8 cellular contexts compared by ENCODE assay signal in the genomic region with DNA sequence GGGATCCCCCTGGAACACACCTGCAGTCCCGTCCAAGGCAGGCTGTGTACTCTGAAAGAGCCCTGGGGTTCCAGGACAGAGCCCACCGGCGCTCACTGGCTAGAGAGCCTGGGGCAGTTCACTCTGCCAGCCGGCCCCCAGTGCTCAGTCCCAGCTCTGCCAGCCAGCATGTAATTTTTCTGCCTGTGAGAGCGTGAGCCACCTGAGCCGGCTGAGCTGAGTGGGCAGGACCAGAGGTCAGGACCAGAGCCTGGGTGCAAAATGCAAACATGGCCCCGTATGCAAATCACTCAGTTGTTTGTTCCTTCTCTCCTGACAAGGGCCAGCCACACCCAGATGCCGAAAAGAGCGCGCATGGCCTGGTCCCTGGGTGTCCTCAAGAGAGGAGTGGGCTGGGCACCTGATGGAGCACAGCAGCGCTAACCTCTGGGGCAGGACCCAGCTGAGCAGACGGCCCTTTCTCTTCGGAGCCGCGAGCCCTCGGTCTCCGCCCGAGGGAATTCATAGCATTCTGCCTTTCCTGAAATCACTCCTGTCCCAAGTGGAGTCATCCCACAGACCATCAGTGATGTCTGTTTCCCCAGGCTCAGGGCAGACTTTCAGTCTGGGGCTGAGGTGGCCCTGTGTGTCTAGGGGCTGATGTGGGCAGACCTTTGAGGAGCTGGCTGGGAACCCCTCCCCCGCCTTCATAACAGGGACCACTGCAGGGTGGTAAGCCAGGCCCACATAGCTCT. TPM values are rescaled to one million over a fixed set of nuclear protein-coding genes. Genes with fewer than 3 reads are reported as not detected.
DNase-seq lines count a peak whose midpoint lies in the region; ATAC-seq and TF ChIP-seq lines count a peak whose summit lies in the region.

No MANE protein-coding gene starts in this region.

- no peaks in the 10 kb centered on the region for H3K9me3 ChIP-seq in IMR-90 (ENCODE audit: control insufficient read depth, insufficient read depth, low read length)

- no peak overlapping the region for H3K4me2 ChIP-seq in IMR-90 (ENCODE audit: low read depth, low read length)

- peak overlapping the region; percentile 5; the same call in 1 of the 2 replicates for H2BK120ac ChIP-seq in IMR-90 (ENCODE audit: low read depth, low read length)

- no peaks in the 10 kb centered on the region for H3K9me3 Mint-ChIP-seq in activated T-cell treated with anti-CD3 and anti-CD28 coated beads, Interleukin-2, amount 50 U/mL, for 4 hours

- peak overlapping the region; percentile 12; the same call in 1 of the 3 replicates for H2BK15ac ChIP-seq in IMR-90 (ENCODE audit: low read depth, low read length)

- peaks cover 5% of the 10 kb centered on the region for H3K4me1 Mint-ChIP-seq in activated T-cell treated with anti-CD3 and anti-CD28 coated beads, Interleukin-2, amount 50 U/mL, for 4 hours (ENCODE audit: low read depth)

- H3K79me1 ChIP-seq in IMR-90 (ENCODE audit: low read depth in 1 of 2, low read length in 2 of 2) = peaks cover 0 to 8% of the 10 kb centered on the region in 2 experiments; a peak in 2 of 4 replicates

- no peak overlapping the region for H3K4me3 ChIP-seq in IMR-90 (ENCODE audit: insufficient read depth, low read depth, low read length)

- H3K14ac ChIP-seq in IMR-90 (replicated peaks; ENCODE audit: low read depth, low read length) = no peak overlapping the region

- H2AK5ac ChIP-seq in IMR-90 (ENCODE audit: low read depth, low read length) = peak overlapping the region; percentile 56

- H3K9ac ChIP-seq in IMR-90 (ENCODE audit: low read depth, low read length) = no peak overlapping the region

- H4K91ac ChIP-seq in IMR-90 (ENCODE audit: insufficient read depth, low read depth, low read length) = peak overlapping the region; percentile 32

- no peak overlapping the region for H3K18ac ChIP-seq in IMR-90 (ENCODE audit: low read depth, low read length)

- peaks cover 7% of the 10 kb centered on the region; the same call in 1 of the 2 replicates for H3K9me1 ChIP-seq in IMR-90 (ENCODE audit: insufficient read depth, low read length)

- H3K36me3 ChIP-seq in IMR-90 (ENCODE audit: control insufficient read depth, insufficient read depth, low read length) = no peaks in the 10 kb centered on the region

- peak overlapping the region; percentile 68; the same call in 1 of the 2 replicates for H3K4ac ChIP-seq in IMR-90 (ENCODE audit: low read depth, low read length)

- ATAC-seq in GM19455 (IDR thresholded peaks at IDR 0.05; ENCODE audit: unreplicated experiment) (peak; percentile 48), IMR-90 (ENCODE audit: low read depth) (no peak), left colon (peak; percentile 14), HG03520 (IDR thresholded peaks at IDR 0.05; ENCODE audit: unreplicated experiment) (no peak)
- ATAC-seq in activated T-cell treated with anti-CD3 and anti-CD28 coated beads, Interleukin-2, amount 50 U/mL, for 4 hours = no peak

- peak overlapping the region; percentile 76 for H2AFZ ChIP-seq in IMR-90 (replicated peaks; ENCODE audit: low read length, poor library complexity)

- H3K56ac ChIP-seq in IMR-90 (ENCODE audit: extremely low read depth, insufficient read depth, low read length) = no peak overlapping the region

- H4K5ac ChIP-seq in IMR-90 (ENCODE audit: low read depth, low read length) = no peak overlapping the region

- TF ChIP-seq POLR2A in IMR-90 (IDR thresholded peaks at IDR 0.05; ENCODE audit: low read depth, low read length) = no peak

- H3K27me3 Mint-ChIP-seq in activated T-cell treated with anti-CD3 and anti-CD28 coated beads, Interleukin-2, amount 50 U/mL, for 4 hours (ENCODE audit: low read depth) = no peaks in the 10 kb centered on the region

- no peaks in the 10 kb centered on the region for H3K36me3 Mint-ChIP-seq in activated T-cell treated with anti-CD3 and anti-CD28 coated beads, Interleukin-2, amount 50 U/mL, for 4 hours (ENCODE audit: insufficient read depth)

- peak; percentile 68 for DNase-seq in COLO668 (lab: John Stamatoyannopoulos, UW; ENCODE audit: unreplicated experiment)
- no peak for DNase-seq in IMR-90
- peak; percentile 71 to 82 for DNase-seq in left colon
- DNase-seq in activated T-cell treated with anti-CD3 and anti-CD28 coated beads, Interleukin-2, amount 50 U/mL, for 4 hours = no peak
- DNase-seq in NOMO-1 treated with DMSO at 0.1 percent for 48 hours (lab: John Stamatoyannopoulos, UW; ENCODE audit: unreplicated experiment) = no peak
- no peak for DNase-seq in NCI-H345 treated with DMSO at 0.1 percent for 48 hours (lab: John Stamatoyannopoulos, UW; ENCODE audit: unreplicated experiment)

- no TSS peak for BruUV-seq in IMR-90 (replicated peaks; lab: Mats Ljungman, UMichigan)

- no peak overlapping the region for H4K8ac ChIP-seq in IMR-90 (ENCODE audit: low read depth in 2 of 2, low read length in 2 of 2)

- 75% methylated on average over 9 of the region's 19 CpGs; no CpG with 5 or more reads in 1 of the 2 experiments for WGBS in IMR-90 (ENCODE audit: extremely low coverage in 2 of 2, insufficient read length in 1 of 2), 2 experiments

- POLR2A ChIA-PET in IMR-90 (lab: Charles Lee; ENCODE audit: unreplicated experiment) = no interaction called here

- H3K4me1 ChIP-seq in IMR-90 (ENCODE audit: control insufficient read depth, insufficient read depth, low read length) = peaks cover 23% of the 10 kb centered on the region

- H3K27ac ChIP-seq in IMR-90 (ENCODE audit: insufficient read depth, low read length) = no peak overlapping the region

- H2AK9ac ChIP-seq in IMR-90 (replicated peaks; ENCODE audit: low read depth, low read length, poor library complexity) = peak overlapping the region; percentile 83

- no peak overlapping the region for H3K23ac ChIP-seq in IMR-90 (ENCODE audit: low read depth, low read length)

- H4K20me1 ChIP-seq in IMR-90 (ENCODE audit: insufficient read depth, low read length) = no peaks in the 10 kb centered on the region

- TF ChIP-seq CTCF in IMR-90 (conservative IDR thresholded peaks at IDR 0.05; ENCODE audit: low read depth, low read length) = no peak

- dilution Hi-C loops in IMR-90 (cut with HindIII; ENCODE audit: low sequenced_read_pairs, unreplicated experiment) = no loop called here

- H2BK20ac ChIP-seq in IMR-90 (ENCODE audit: low read depth, low read length) = no peak overlapping the region

- in situ Hi-C loops in IMR-90 (cut with MboI; ENCODE audit: low sequenced_read_pairs) = loop anchor here (5.0 kb wide), 1 partner anchor 59 kb away; no protein-coding TSS in a partner anchor

- no peak overlapping the region for H2BK5ac ChIP-seq in IMR-90 (ENCODE audit: low read depth, low read length, poor library complexity, severe bottlenecking)

- CTCF ChIA-PET in IMR-90 (lab: Yijun Ruan, JAX) = interaction anchor here (1.0 to 1.5 kb wide), 2 partner anchors 24 to 60 kb away, joined by 4 to 5 read pairs; no protein-coding TSS in a partner anchor

- no peak for TF ChIP-seq RAD21 in IMR-90 (IDR thresholded peaks at IDR 0.05; ENCODE audit: low read length)

- no peaks in the 10 kb centered on the region for H3K27me3 ChIP-seq in IMR-90 (ENCODE audit: control insufficient read depth, insufficient read depth, low read length)

- intact Hi-C loops in IMR-90 (cut with micrococcal nuclease) = loop anchor here (10.0 kb wide), 1 partner anchor 113 kb away; the partner anchor contains the start of genes COPS7B and PDE6D
- intact Hi-C loops in left colon (cut with DNase I, micrococcal nuclease) = no loop called here

- H3K4me3 Mint-ChIP-seq in activated T-cell treated with anti-CD3 and anti-CD28 coated beads, Interleukin-2, amount 50 U/mL, for 4 hours = no peak overlapping the region

TF ChIP-seq in IMR-90, 13 proteins besides CTCF, POLR2A, EP300 and RAD21:
- TF ChIP-seq BHLHE40 (IDR thresholded peaks at IDR 0.05; ENCODE audit: low read depth, low read length) = no peak
- no peak for TF ChIP-seq MXI1 (IDR thresholded peaks at IDR 0.05; ENCODE audit: borderline replicate concordance, low read depth, low read length)
- TF ChIP-seq CHD1 (IDR thresholded peaks at IDR 0.05; ENCODE audit: low read depth, low read length) = no peak
- TF ChIP-seq FOS (IDR thresholded peaks at IDR 0.05; ENCODE audit: low read depth, low read length) = no peak
- TF ChIP-seq SMC3 (IDR thresholded peaks at IDR 0.05; ENCODE audit: low read depth, low read length) = no peak
- TF ChIP-seq MAZ (IDR thresholded peaks at IDR 0.05; ENCODE audit: borderline replicate concordance, low read depth, low read length) = no peak
- TF ChIP-seq RFX5 (IDR thresholded peaks at IDR 0.05; ENCODE audit: low read depth, low read length) = no peak
- no peak for TF ChIP-seq USF2 (IDR thresholded peaks at IDR 0.05; ENCODE audit: low read depth, low read length)
TF ChIP-seq in IMR-90: peak in this region for 0.

RNA-seq across cellular contexts. Expression of gene PTMA, which starts 36.5 kb away (rescaled TPM):
- total RNA-seq in IMR-90 (2012; rRNA removed) (380 and 776 TPM in 2 replicates), left colon (100 to 1,000 TPM; 775 to 846 TPM)
- polyA plus RNA-seq in IMR-90 (2012; rRNA removed) = 647 and 742 TPM in 2 replicates
- 585 and 1,669 TPM in 2 replicates for polyA plus RNA-seq in IMR-90 (2012; cell fraction: cytosol; rRNA removed)
- polyA plus RNA-seq in IMR-90 (2012; cell fraction: nucleus; rRNA removed; ENCODE audit: low replicate concordance) = 208 and 388 TPM in 2 replicates
- total RNA-seq in activated T-cell treated with anti-CD3 and anti-CD28 coated beads, Interleukin-2, amount 50 U/mL, for 4 hours = 1,000 to 10,000 TPM; 2,248 to 2,672 (median 2,390) TPM

Comparison
In these comparisons a context has a peak if more than half of its experiments do, and no peak if none do; other contexts are left out.
1. DNase-seq: peak in COLO668 (single experiment) and left colon (2 of 2); none in IMR-90 (single experiment), activated T-cell treated with anti-CD3 and anti-CD28 coated beads, Interleukin-2, amount 50 U/mL, for 4 hours (single experiment), NOMO-1 treated with DMSO at 0.1 percent for 48 hours (single experiment) and NCI-H345 treated with DMSO at 0.1 percent for 48 hours (single experiment).
2. ATAC-seq: peak in GM19455 (single experiment) and left colon (single experiment); none in IMR-90 (single experiment), HG03520 (single experiment) and activated T-cell treated with anti-CD3 and anti-CD28 coated beads, Interleukin-2, amount 50 U/mL, for 4 hours (0 of 2).